In the genomic region with DNA sequence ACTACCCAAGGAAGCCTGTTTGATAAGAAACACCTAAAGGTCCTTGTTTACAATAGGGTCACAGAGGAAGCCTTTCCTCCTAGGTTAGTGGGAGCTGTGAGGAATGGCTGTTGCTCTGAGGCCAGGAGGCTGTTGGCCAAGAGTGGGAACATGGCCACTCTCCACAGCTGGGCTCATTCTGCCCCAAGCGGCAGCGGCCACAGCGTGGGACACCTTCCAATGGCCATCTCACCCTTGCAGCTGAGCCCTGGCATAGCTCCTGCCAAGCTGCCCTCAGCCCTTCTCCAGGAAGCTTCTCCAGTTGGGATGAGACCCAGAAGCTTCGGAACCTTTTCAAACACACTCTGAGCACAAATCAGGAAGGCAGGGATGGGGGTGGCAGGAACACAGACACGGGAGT, we compare ENCODE assay signal across 1 cellular context.
TF ChIP-seq lines count a peak whose summit lies in the region.

No MANE protein-coding gene starts in this region.

TF ChIP-seq in GM23338, 12 proteins besides CTCF, POLR2A, EP300 and RAD21 (continued from another document):
- TF ChIP-seq, protein P1, sequence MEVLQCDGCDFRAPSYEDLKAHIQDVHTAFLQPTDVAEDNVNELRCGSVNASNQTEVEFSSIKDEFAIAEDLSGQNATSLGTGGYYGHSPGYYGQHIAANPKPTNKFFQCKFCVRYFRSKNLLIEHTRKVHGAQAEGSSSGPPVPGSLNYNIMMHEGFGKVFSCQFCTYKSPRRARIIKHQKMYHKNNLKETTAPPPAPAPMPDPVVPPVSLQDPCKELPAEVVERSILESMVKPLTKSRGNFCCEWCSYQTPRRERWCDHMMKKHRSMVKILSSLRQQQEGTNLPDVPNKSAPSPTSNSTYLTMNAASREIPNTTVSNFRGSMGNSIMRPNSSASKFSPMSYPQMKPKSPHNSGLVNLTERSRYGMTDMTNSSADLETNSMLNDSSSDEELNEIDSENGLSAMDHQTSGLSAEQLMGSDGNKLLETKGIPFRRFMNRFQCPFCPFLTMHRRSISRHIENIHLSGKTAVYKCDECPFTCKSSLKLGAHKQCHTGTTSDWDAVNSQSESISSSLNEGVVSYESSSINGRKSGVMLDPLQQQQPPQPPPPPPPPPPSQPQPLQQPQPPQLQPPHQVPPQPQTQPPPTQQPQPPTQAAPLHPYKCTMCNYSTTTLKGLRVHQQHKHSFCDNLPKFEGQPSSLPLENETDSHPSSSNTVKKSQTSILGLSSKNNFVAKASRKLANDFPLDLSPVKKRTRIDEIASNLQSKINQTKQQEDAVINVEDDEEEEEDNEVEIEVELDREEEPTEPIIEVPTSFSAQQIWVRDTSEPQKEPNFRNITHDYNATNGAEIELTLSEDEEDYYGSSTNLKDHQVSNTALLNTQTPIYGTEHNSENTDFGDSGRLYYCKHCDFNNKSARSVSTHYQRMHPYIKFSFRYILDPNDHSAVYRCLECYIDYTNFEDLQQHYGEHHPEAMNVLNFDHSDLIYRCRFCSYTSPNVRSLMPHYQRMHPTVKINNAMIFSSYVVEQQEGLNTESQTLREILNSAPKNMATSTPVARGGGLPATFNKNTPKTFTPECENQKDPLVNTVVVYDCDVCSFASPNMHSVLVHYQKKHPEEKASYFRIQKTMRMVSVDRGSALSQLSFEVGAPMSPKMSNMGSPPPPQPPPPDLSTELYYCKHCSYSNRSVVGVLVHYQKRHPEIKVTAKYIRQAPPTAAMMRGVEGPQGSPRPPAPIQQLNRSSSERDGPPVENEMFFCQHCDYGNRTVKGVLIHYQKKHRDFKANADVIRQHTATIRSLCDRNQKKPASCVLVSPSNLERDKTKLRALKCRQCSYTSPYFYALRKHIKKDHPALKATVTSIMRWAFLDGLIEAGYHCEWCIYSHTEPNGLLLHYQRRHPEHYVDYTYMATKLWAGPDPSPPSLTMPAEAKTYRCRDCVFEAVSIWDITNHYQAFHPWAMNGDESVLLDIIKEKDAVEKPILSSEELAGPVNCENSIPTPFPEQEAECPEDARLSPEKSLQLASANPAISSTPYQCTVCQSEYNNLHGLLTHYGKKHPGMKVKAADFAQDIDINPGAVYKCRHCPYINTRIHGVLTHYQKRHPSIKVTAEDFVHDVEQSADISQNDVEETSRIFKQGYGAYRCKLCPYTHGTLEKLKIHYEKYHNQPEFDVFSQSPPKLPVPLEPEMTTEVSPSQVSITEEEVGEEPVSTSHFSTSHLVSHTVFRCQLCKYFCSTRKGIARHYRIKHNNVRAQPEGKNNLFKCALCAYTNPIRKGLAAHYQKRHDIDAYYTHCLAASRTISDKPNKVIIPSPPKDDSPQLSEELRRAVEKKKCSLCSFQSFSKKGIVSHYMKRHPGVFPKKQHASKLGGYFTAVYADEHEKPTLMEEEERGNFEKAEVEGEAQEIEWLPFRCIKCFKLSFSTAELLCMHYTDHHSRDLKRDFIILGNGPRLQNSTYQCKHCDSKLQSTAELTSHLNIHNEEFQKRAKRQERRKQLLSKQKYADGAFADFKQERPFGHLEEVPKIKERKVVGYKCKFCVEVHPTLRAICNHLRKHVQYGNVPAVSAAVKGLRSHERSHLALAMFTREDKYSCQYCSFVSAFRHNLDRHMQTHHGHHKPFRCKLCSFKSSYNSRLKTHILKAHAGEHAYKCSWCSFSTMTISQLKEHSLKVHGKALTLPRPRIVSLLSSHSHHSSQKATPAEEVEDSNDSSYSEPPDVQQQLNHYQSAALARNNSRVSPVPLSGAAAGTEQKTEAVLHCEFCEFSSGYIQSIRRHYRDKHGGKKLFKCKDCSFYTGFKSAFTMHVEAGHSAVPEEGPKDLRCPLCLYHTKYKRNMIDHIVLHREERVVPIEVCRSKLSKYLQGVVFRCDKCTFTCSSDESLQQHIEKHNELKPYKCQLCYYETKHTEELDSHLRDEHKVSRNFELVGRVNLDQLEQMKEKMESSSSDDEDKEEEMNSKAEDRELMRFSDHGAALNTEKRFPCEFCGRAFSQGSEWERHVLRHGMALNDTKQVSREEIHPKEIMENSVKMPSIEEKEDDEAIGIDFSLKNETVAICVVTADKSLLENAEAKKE (CRISPR knock-in tag; IDR thresholded peaks at IDR 0.05): no peak
- no peak for TF ChIP-seq NANOG (IDR thresholded peaks at IDR 0.05; ENCODE audit: borderline replicate concordance)
